11 cellular contexts compared by ENCODE assay signal in genomic region chr5:145925353-145925752, GRCh38. TPM values are rescaled to one million over a fixed set of nuclear protein-coding genes. Genes with fewer than 3 reads are reported as not detected.
DNase-seq lines count a peak whose midpoint lies in the region; ATAC-seq, FAIRE-seq and TF ChIP-seq lines count a peak whose summit lies in the region.
"Had no signal": no experiment of that assay in that cellular context is flagged by ENCODE, and none has a peak within 500 bp of the region (broad histone marks: within the 10 kb centered on the region; RNA-seq: fewer than 3 reads in every experiment).

No MANE protein-coding gene starts in this region.

- ATAC-seq in HG03432 (IDR thresholded peaks at IDR 0.05; ENCODE audit: unreplicated experiment): no peak

- H3K36me3 Mint-ChIP-seq in nephron (ENCODE audit: low read depth): no peaks in the 10 kb centered on the region

- H3K4me2 ChIP-seq in H1 (ENCODE audit: insufficient read depth in 1 of 2, low read depth in 2 of 2, low read length in 2 of 2): no peak overlapping the region

- POLR2A ChIA-PET in BJ (lab: Charles Lee): interaction anchor here (0.6 kb wide), 1 partner anchor 615 kb away, joined by 9 read pairs; no protein-coding TSS in a partner anchor
- POLR2A ChIA-PET in H1 (lab: Charles Lee; ENCODE audit: partially characterized antibody): no interaction called here

- TF ChIP-seq CTCF in BJ (IDR thresholded peaks at IDR 0.05; ENCODE audit: insufficient read depth, low read depth, low read length) (no peak), H1 (IDR thresholded peaks at IDR 0.05; ENCODE audit: control extremely low read depth in 1 of 3, insufficient read depth in 1 of 3, low read depth in 1 of 3, low read length in 3 of 3) (no peak), nephron (IDR thresholded peaks at IDR 0.05; ENCODE audit: unreplicated experiment in 3 of 3) (no peak)

- no peak for TF ChIP-seq POLR2A in H1 (IDR thresholded peaks at IDR 0.05; ENCODE audit: control extremely low read depth in 1 of 2, low read depth in 2 of 2, low read length in 2 of 2)

- no peak overlapping the region for H3K27ac ChIP-seq in H1 (ENCODE audit: low read depth, low read length)

- no peaks in the 10 kb centered on the region for H3K9me3 Mint-ChIP-seq in nephron
- H3K9me3 Mint-ChIP-seq: central memory CD8-positive, alpha-beta T cell had no signal

- no peaks in the 10 kb centered on the region for H3K79me2 ChIP-seq in H1 (ENCODE audit: control insufficient read depth in 1 of 2, insufficient read depth in 2 of 2, low read length in 2 of 2)

- no peaks in the 10 kb centered on the region for H3K27me3 Mint-ChIP-seq in nephron (ENCODE audit: low read depth)
- H3K27me3 Mint-ChIP-seq: central memory CD8-positive, alpha-beta T cell had no signal

- no peak overlapping the region for H3K23ac ChIP-seq in H1 (ENCODE audit: insufficient read length)

- no peaks in the 10 kb centered on the region for H3K4me1 Mint-ChIP-seq in nephron
- H3K4me1 Mint-ChIP-seq: central memory CD8-positive, alpha-beta T cell had no signal

- no peak overlapping the region for H4K8ac ChIP-seq in H1 (ENCODE audit: extremely low read depth, insufficient read depth, low read length)

- H3K9me3 ChIP-seq in MG63 (peaks cover 8% of the 10 kb centered on the region), H1 (ENCODE audit: insufficient read depth in 2 of 2, low read depth in 1 of 2, low read length in 1 of 2) (no peaks in the 10 kb centered on the region)

- H3K14ac ChIP-seq in H1 (ENCODE audit: insufficient read length): no peak overlapping the region

- H2AFZ ChIP-seq in H1 (ENCODE audit: low read length): no peak overlapping the region

- H4K20me1 ChIP-seq in H1 (replicated peaks in 1 of 2; ENCODE audit: control insufficient read depth in 1 of 2, insufficient read depth in 2 of 2, low read length in 2 of 2): no peaks in the 10 kb centered on the region

- H4K5ac ChIP-seq in H1 (ENCODE audit: insufficient read length, low read depth, low read length): no peak overlapping the region

- no peak overlapping the region for H4K91ac ChIP-seq in H1 (replicated peaks; ENCODE audit: insufficient read length, low read length)

- no peak overlapping the region for H2BK120ac ChIP-seq in H1 (replicated peaks; ENCODE audit: low read depth, low read length)

- no peak overlapping the region for H2AK5ac ChIP-seq in H1 (ENCODE audit: low read depth, low read length)

- peaks cover 0 to 4% (median 2%) of the 10 kb centered on the region in 4 experiments; a peak in 3 of 7 replicates for H3K4me1 ChIP-seq in H1 (replicated peaks in 1 of 4; ENCODE audit: control insufficient read depth in 3 of 4, insufficient read depth in 4 of 4, low read length in 3 of 4)

- H3K4ac ChIP-seq in H1 (replicated peaks; ENCODE audit: insufficient read length, low read depth, low read length): no peak overlapping the region

- H3K27me3 ChIP-seq in BJ (ENCODE audit: control insufficient read depth, insufficient read depth, low read length): peaks cover 3% of the 10 kb centered on the region; the same call in 1 of the 2 replicates
- H3K27me3 ChIP-seq in MG63: no peaks in the 10 kb centered on the region
- H3K27me3 ChIP-seq in H1 (replicated peaks in 1 of 4; ENCODE audit: control insufficient read depth in 3 of 4, extremely low read depth in 1 of 4, insufficient read depth in 3 of 4, low read length in 3 of 4): no peaks in the 10 kb centered on the region

- no peaks in the 10 kb centered on the region for H3K23me2 ChIP-seq in H1 (ENCODE audit: low read depth, low read length)

- H3K4me3 ChIP-seq in BJ (ENCODE audit: low read depth, low read length): no peak overlapping the region
- no peak overlapping the region for H3K4me3 ChIP-seq in MG63
- no peak overlapping the region for H3K4me3 ChIP-seq in H1 (ENCODE audit: extremely low read depth in 1 of 4, insufficient read depth in 2 of 4, low read depth in 3 of 4, low read length in 4 of 4)

- H3K36me3 ChIP-seq in BJ (ENCODE audit: control insufficient read depth, insufficient read depth, low read length): no peaks in the 10 kb centered on the region
- no peaks in the 10 kb centered on the region for H3K36me3 ChIP-seq in MG63
- H3K36me3 ChIP-seq in H1 (ENCODE audit: control insufficient read depth in 2 of 4, insufficient read depth in 4 of 4, low read length in 3 of 4): no peaks in the 10 kb centered on the region

- CTCF ChIA-PET in BJ (lab: Yijun Ruan, JAX) (interaction anchor here (0.9 to 1.7 kb wide), 2 partner anchors 9 to 13 kb away, joined by 3 to 5 read pairs; no protein-coding TSS in a partner anchor), H1 (lab: Charles Lee; ENCODE audit: partially characterized antibody) (interaction anchor here (0.6 to 1.6 kb wide), 6 partner anchors 9 to 127 kb away, joined by 3 to 6 read pairs (median 4); no protein-coding TSS in a partner anchor)

- no peaks in the 10 kb centered on the region for H3K79me1 ChIP-seq in H1 (ENCODE audit: low read depth, low read length)

- H2BK12ac ChIP-seq in H1 (ENCODE audit: low read depth, low read length): no peak overlapping the region

- no peak overlapping the region for H3K56ac ChIP-seq in H1 (replicated peaks; ENCODE audit: insufficient read length, low read depth, low read length)

- no peak for TF ChIP-seq EP300 in H1 (IDR thresholded peaks at IDR 0.05; ENCODE audit: borderline replicate concordance in 1 of 2, low read depth in 2 of 2, low read length in 2 of 2)

- DNase-seq in BJ (ENCODE audit: low read depth) (peak; percentile 90), MG63 (peak; percentile 30), H1 (ENCODE audit: low read depth in 1 of 2, low spot score in 2 of 2) (no peak), NCI-H446 (lab: John Stamatoyannopoulos, UW) (no peak)
- DNase-seq in activated naive CD4-positive, alpha-beta T cell treated with anti-CD3 and anti-CD28 coated beads, Interleukin-2, amount 50 U/mL, for 16 hours: no peak
- DNase-seq in stimulated activated CD4-positive, alpha-beta T cell treated with anti-CD3 and anti-CD28 coated beads, Interleukin-4, amount 100 ng/mL, for 24 hours: no peak
- DNase-seq: activated CD4-positive, alpha-beta T cell treated with anti-CD3 and anti-CD28 coated beads, Interleukin-2, amount 50 U/mL, for 48 hours; DMS153 had no signal

- H3K4me3 Mint-ChIP-seq in nephron: no peak overlapping the region
- H3K4me3 Mint-ChIP-seq: central memory CD8-positive, alpha-beta T cell had no signal

- H3K9ac ChIP-seq in H1 (replicated peaks in 1 of 4; ENCODE audit: extremely low read depth in 1 of 4, low read depth in 3 of 4, low read length in 3 of 4): no peak overlapping the region

- FAIRE-seq in H1 (lab: Jason Lieb, UNC): peak; percentile 24

- H2BK5ac ChIP-seq in H1 (ENCODE audit: low read depth, low read length): no peak overlapping the region

- peak overlapping the region in 2 of 3 experiments; percentile 33 to 74 for H3K27ac Mint-ChIP-seq in nephron

- no peak for TF ChIP-seq RAD21 in H1 (IDR thresholded peaks at IDR 0.05 in 1 of 2, conservative IDR thresholded peaks at IDR 0.05 in 1 of 2; ENCODE audit: low read depth in 2 of 2, low read length in 2 of 2)

- no peak overlapping the region for H3K18ac ChIP-seq in H1 (ENCODE audit: extremely low read depth, low read length)

- no peak overlapping the region for H2BK20ac ChIP-seq in H1 (ENCODE audit: low read length)

- no peak overlapping the region for H2BK15ac ChIP-seq in H1 (ENCODE audit: low read length)

- WGBS in H1 (ENCODE audit: extremely low coverage in 1 of 2, insufficient coverage in 1 of 2, insufficient read length in 1 of 2, insufficient replicate concordance in 2 of 2, low coverage in 1 of 2, low lambda C conversion rate in 2 of 2, missing lambda C conversion rate in 1 of 2), 2 experiments: 27% methylated on average over 1 of the region's 1 CpG; no CpG with 5 or more reads in 1 of the 2 experiments

TF ChIP-seq in H1, 55 proteins besides CTCF, POLR2A, EP300 and RAD21 (continues in another document):
- TF ChIP-seq NRF1 (IDR thresholded peaks at IDR 0.05; ENCODE audit: low read depth, low read length) (no peak), SUZ12 (IDR thresholded peaks at IDR 0.05; ENCODE audit: low read length) (no peak), SP4 (IDR thresholded peaks at IDR 0.05; ENCODE audit: low read length) (no peak)

RNA-seq across cellular contexts. Expression of gene SH3RF2, which starts 11.0 kb away (rescaled TPM):
- polyA plus RNA-seq in BJ (2011; rRNA removed): 0.33 and 0.45 TPM in 2 replicates
- 0.82 and 0.90 TPM in 2 replicates for polyA minus RNA-seq in BJ (2011; rRNA and poly(A)+ RNA removed)
- total RNA-seq in MG63 (2014; rRNA removed; shearing (Covaris generic); ENCODE audit: low replicate concordance): 0.26 and 1.2 TPM in 2 replicates
- total RNA-seq in H1 (2021; fragmentation: NEBNext Ultra II Directional; extraction: Animal tissue kit (Norgen Biotek cat#: 25700)): 0.65 and 0.95 TPM in 2 replicates
- polyA plus RNA-seq in H1 (2011; rRNA removed): 0.80 and 1.0 TPM in 2 replicates
- polyA plus RNA-seq in H1 (2011; cell fraction: cytosol; rRNA removed): 0.90 TPM
- 2.2 TPM for polyA plus RNA-seq in H1 (2011; cell fraction: nucleus; rRNA removed)
- 0.70 to 1.0 TPM (median 0.86 TPM) in 4 replicates for polyA plus RNA-seq in H1 (2012, experiment 1 of 2)
- polyA plus RNA-seq in H1 (2012, experiment 2 of 2): 0.96 TPM
- polyA plus RNA-seq in H1 (2013, experiment 1 of 2): 1.4 TPM
- 1.3 TPM for polyA plus RNA-seq in H1 (2013, experiment 2 of 2)
- 2.2 and 2.5 TPM in 2 replicates for polyA minus RNA-seq in H1 (2011; rRNA and poly(A)+ RNA removed)
- 0.22 TPM for polyA minus RNA-seq in H1 (2011; cell fraction: cytosol; rRNA and poly(A)+ RNA removed)
- 4.5 TPM for polyA minus RNA-seq in H1 (2011; cell fraction: nucleus; rRNA and poly(A)+ RNA removed)

RNA-seq across cellular contexts. Expression of gene GRXCR2, which starts 52.5 kb away (rescaled TPM):
- polyA plus RNA-seq in BJ (2011; rRNA removed): not detected in 2 replicates
- not detected in 2 replicates for polyA minus RNA-seq in BJ (2011; rRNA and poly(A)+ RNA removed)
- total RNA-seq in MG63 (2014; rRNA removed; shearing (Covaris generic); ENCODE audit: low replicate concordance): not detected in 2 replicates
- not detected in 2 replicates for total RNA-seq in H1 (2021; fragmentation: NEBNext Ultra II Directional; extraction: Animal tissue kit (Norgen Biotek cat#: 25700))
- not detected in 2 replicates for polyA plus RNA-seq in H1 (2011; rRNA removed)
- not detected for polyA plus RNA-seq in H1 (2011; cell fraction: cytosol; rRNA removed)
- polyA plus RNA-seq in H1 (2011; cell fraction: nucleus; rRNA removed): not detected
- not detected in 4 replicates for polyA plus RNA-seq in H1 (2012, experiment 1 of 2)
- not detected for polyA plus RNA-seq in H1 (2012, experiment 2 of 2)
- not detected for polyA plus RNA-seq in H1 (2013, experiment 1 of 2)
- polyA plus RNA-seq in H1 (2013, experiment 2 of 2): not detected
- polyA minus RNA-seq in H1 (2011; rRNA and poly(A)+ RNA removed): not detected in 2 replicates
- polyA minus RNA-seq in H1 (2011; cell fraction: cytosol; rRNA and poly(A)+ RNA removed): not detected
- polyA minus RNA-seq in H1 (2011; cell fraction: nucleus; rRNA and poly(A)+ RNA removed): not detected

Comparison
In these comparisons a context has a peak if more than half of its experiments do, and no peak if none do; other contexts are left out.
1. DNase-seq: peak in BJ (single experiment) and MG63 (single experiment); none in H1 (0 of 2), activated naive CD4-positive, alpha-beta T cell treated with anti-CD3 and anti-CD28 coated beads, Interleukin-2, amount 50 U/mL, for 16 hours (single experiment), NCI-H446 (0 of 2) and stimulated activated CD4-positive, alpha-beta T cell treated with anti-CD3 and anti-CD28 coated beads, Interleukin-4, amount 100 ng/mL, for 24 hours (single experiment).